Comparison of ENCODE assay signal across 12 cellular contexts in genomic region chr6:157757430-157758403, GRCh38.
DNase-seq lines count a peak whose midpoint lies in the region; ATAC-seq, FAIRE-seq and TF ChIP-seq lines count a peak whose summit lies in the region.
"Had no signal": no experiment of that assay in that cellular context is flagged by ENCODE, and none has a peak within 500 bp of the region (broad histone marks: within the 10 kb centered on the region; RNA-seq: fewer than 3 reads in every experiment).

No MANE protein-coding gene starts in this region.

- no peak overlapping the region for H3K9ac ChIP-seq in endothelial cell of umbilical vein (replicated peaks; ENCODE audit: extremely low read depth, insufficient read depth, low read length)
- no peak overlapping the region for H3K9ac ChIP-seq in smooth muscle cell (ENCODE audit: low read depth)
- H3K9ac ChIP-seq: neural progenitor cell had no signal

- H3K27ac ChIP-seq in endothelial cell of umbilical vein (ENCODE audit: insufficient read depth, low read depth, low read length) (no peak overlapping the region), smooth muscle cell (ENCODE audit: low read depth) (peak overlapping the region; percentile 18)
- H3K27ac ChIP-seq: brain microvascular endothelial cell, neural progenitor cell had no signal

- POLR2A ChIA-PET in activated CD4-positive, alpha-beta T cell treated with anti-CD3 and anti-CD28 coated beads for 36 hours (lab: Charles Lee): no interaction called here
- POLR2A ChIA-PET in endothelial cell of umbilical vein (lab: Charles Lee) (no interaction called here), GM10248 (lab: Yijun Ruan, JAX) (no interaction called here)

- H3K9me3 ChIP-seq in T-helper 17 cell (ENCODE audit: control insufficient read depth, low read length, poor library complexity, severe bottlenecking): no peaks in the 10 kb centered on the region
- no peaks in the 10 kb centered on the region for H3K9me3 ChIP-seq in endothelial cell of umbilical vein (replicated peaks; ENCODE audit: control insufficient read depth, insufficient read depth, low read length)
- H3K9me3 ChIP-seq in smooth muscle cell (replicated peaks; ENCODE audit: low read depth): no peaks in the 10 kb centered on the region

- peak overlapping the region; percentile 16 for H3K27ac Mint-ChIP-seq in activated CD4-positive, alpha-beta T cell treated with anti-CD3 and anti-CD28 coated beads for 36 hours
- peak overlapping the region; percentile 92 for H3K27ac Mint-ChIP-seq in T-helper 17 cell
- H3K27ac Mint-ChIP-seq: neural progenitor cell had no signal

- no peak overlapping the region for H3K4me3 Mint-ChIP-seq in activated CD4-positive, alpha-beta T cell treated with anti-CD3 and anti-CD28 coated beads for 36 hours
- H3K4me3 Mint-ChIP-seq in T-helper 17 cell: peak overlapping the region; percentile 49
- H3K4me3 Mint-ChIP-seq: neural progenitor cell, type B pancreatic cell had no signal

- peaks cover 9% of the 10 kb centered on the region for H3F3A ChIP-seq in smooth muscle cell (ENCODE audit: low read depth)

- H3K4me1 ChIP-seq in endothelial cell of umbilical vein (ENCODE audit: control insufficient read depth, extremely low read depth, insufficient read depth, low read length): peaks cover 55% of the 10 kb centered on the region
- peaks cover 8% of the 10 kb centered on the region for H3K4me1 ChIP-seq in smooth muscle cell (ENCODE audit: low read depth)

- peak; percentile 40 for FAIRE-seq in endothelial cell of umbilical vein (lab: Jason Lieb, UNC)
- FAIRE-seq: A204.1 had no signal

- H3K4me3 ChIP-seq in endothelial cell of umbilical vein (replicated peaks in 1 of 3; ENCODE audit: insufficient read depth in 1 of 3, low read depth in 1 of 3, low read length in 3 of 3) (no peak overlapping the region), smooth muscle cell (no peak overlapping the region)
- H3K4me3 ChIP-seq: neural progenitor cell had no signal

- WGBS in smooth muscle cell (ENCODE audit: low lambda C conversion rate): 95% methylated on average over 7 of the region's 7 CpGs

- H2AFZ ChIP-seq in endothelial cell of umbilical vein (ENCODE audit: low read depth, low read length): no peak overlapping the region
- no peak overlapping the region for H2AFZ ChIP-seq in smooth muscle cell (ENCODE audit: low read depth)
- H2AFZ ChIP-seq: neural progenitor cell had no signal

- peaks cover 94% of the 10 kb centered on the region for H3K4me1 Mint-ChIP-seq in activated CD4-positive, alpha-beta T cell treated with anti-CD3 and anti-CD28 coated beads for 36 hours
- H3K4me1 Mint-ChIP-seq in T-helper 17 cell: peaks cover 43% of the 10 kb centered on the region

- H3K9me3 Mint-ChIP-seq in activated CD4-positive, alpha-beta T cell treated with anti-CD3 and anti-CD28 coated beads for 36 hours (ENCODE audit: low read depth): peaks cover 5% of the 10 kb centered on the region
- H3K9me3 Mint-ChIP-seq: type B pancreatic cell had no signal

- CTCF ChIA-PET in activated CD4-positive, alpha-beta T cell treated with anti-CD3 and anti-CD28 coated beads for 36 hours (lab: Charles Lee): interaction anchor here (0.6 to 5.6 kb wide), 28 partner anchors 8 to 315 kb away, joined by 3 to 46 read pairs (median 4); no protein-coding TSS in a partner anchor
- CTCF ChIA-PET in endothelial cell of umbilical vein (lab: Charles Lee) (interaction anchor here (0.6 to 10.6 kb wide), 48 partner anchors 7 to 443 kb away, joined by 3 to 235 read pairs (median 4); no protein-coding TSS in a partner anchor), GM10248 (lab: Yijun Ruan, JAX) (interaction anchor here (0.7 to 10.3 kb wide), 27 partner anchors 8 to 314 kb away, joined by 3 to 115 read pairs (median 5); partner anchors contain the start of gene SYNJ2)

- TSS peak; percentile 35 for BruUV-seq in endothelial cell of umbilical vein (replicated peaks; lab: Mats Ljungman, UMichigan)

- no peak for TF ChIP-seq CTCF in endothelial cell of umbilical vein (IDR thresholded peaks at IDR 0.05; ENCODE audit: extremely low read depth in 1 of 2, insufficient read depth in 1 of 2, low read depth in 1 of 2, low read length in 2 of 2)
- TF ChIP-seq CTCF in smooth muscle cell (IDR thresholded peaks at IDR 0.05; ENCODE audit: borderline replicate concordance, insufficient read depth, poor library complexity, severe bottlenecking): no peak
- no peak for TF ChIP-seq CTCF in GM10248 (IDR thresholded peaks at IDR 0.05; ENCODE audit: control extremely low read depth, extremely low read depth, low read depth, missing control alignments)

- peaks cover 2% of the 10 kb centered on the region for H3K36me3 Mint-ChIP-seq in activated CD4-positive, alpha-beta T cell treated with anti-CD3 and anti-CD28 coated beads for 36 hours (ENCODE audit: low read depth)
- no peaks in the 10 kb centered on the region for H3K36me3 Mint-ChIP-seq in T-helper 17 cell (ENCODE audit: low read depth)
- H3K36me3 Mint-ChIP-seq: type B pancreatic cell had no signal

- no peak for TF ChIP-seq POLR2A in endothelial cell of umbilical vein (IDR thresholded peaks at IDR 0.05; ENCODE audit: low read depth, low read length)

- no peaks in the 10 kb centered on the region for H4K20me1 ChIP-seq in endothelial cell of umbilical vein (replicated peaks; ENCODE audit: control insufficient read depth, extremely low read depth, insufficient read depth, low read length)
- no peaks in the 10 kb centered on the region for H4K20me1 ChIP-seq in smooth muscle cell (ENCODE audit: low read depth)

- H3K4me2 ChIP-seq in endothelial cell of umbilical vein (ENCODE audit: insufficient read depth, low read length): no peak overlapping the region
- no peak overlapping the region for H3K4me2 ChIP-seq in smooth muscle cell
- H3K4me2 ChIP-seq: neural progenitor cell had no signal

- no peak for ATAC-seq in activated CD4-positive, alpha-beta T cell treated with anti-CD3 and anti-CD28 coated beads for 36 hours
- ATAC-seq in T-helper 17 cell (no peak), GM18502 (IDR thresholded peaks at IDR 0.05; ENCODE audit: poor library complexity, unreplicated experiment) (no peak)

- H3K36me3 ChIP-seq in endothelial cell of umbilical vein (ENCODE audit: control insufficient read depth in 2 of 2, extremely low read depth in 1 of 2, insufficient read depth in 2 of 2, low read length in 2 of 2) (no peaks in the 10 kb centered on the region), smooth muscle cell (ENCODE audit: low read depth) (no peaks in the 10 kb centered on the region)
- H3K36me3 ChIP-seq: brain microvascular endothelial cell, neural progenitor cell had no signal

- DNase-seq in activated CD4-positive, alpha-beta T cell treated with anti-CD3 and anti-CD28 coated beads for 36 hours: peak; percentile 34
- DNase-seq in activated CD4-positive, alpha-beta T cell treated with anti-CD3 and anti-CD28 coated beads for 1 hour: no peak
- DNase-seq in T-helper 17 cell (no peak), endothelial cell of umbilical vein (ENCODE audit: low read depth, low spot score) (no peak), smooth muscle cell (lab: John Stamatoyannopoulos, UW; ENCODE audit: unreplicated experiment) (no peak), NCI-H2029 (lab: John Stamatoyannopoulos, UW) (no peak), GM10248 (ENCODE audit: extremely low spot score) (no peak)
- DNase-seq: brain microvascular endothelial cell had no signal

- H3K27me3 Mint-ChIP-seq in activated CD4-positive, alpha-beta T cell treated with anti-CD3 and anti-CD28 coated beads for 36 hours: peaks cover 5% of the 10 kb centered on the region
- H3K27me3 Mint-ChIP-seq in T-helper 17 cell: peaks cover 16% of the 10 kb centered on the region

- intact Hi-C loops in activated CD4-positive, alpha-beta T cell treated with anti-CD3 and anti-CD28 coated beads for 36 hours (cut with DNase I, micrococcal nuclease): loop anchor here (5.0 kb wide), 1 partner anchor 225 kb away; the partner anchor contains the start of gene SYNJ2 (in 2 of the 2)
- intact Hi-C loops in endothelial cell of umbilical vein (cut with micrococcal nuclease): no loop called here

- no peaks in the 10 kb centered on the region for H3K27me3 ChIP-seq in endothelial cell of umbilical vein (ENCODE audit: control insufficient read depth in 2 of 2, insufficient read depth in 2 of 2, low read length in 2 of 2)
- no peaks in the 10 kb centered on the region for H3K27me3 ChIP-seq in smooth muscle cell (ENCODE audit: low read depth)
- H3K27me3 ChIP-seq: brain microvascular endothelial cell, neural progenitor cell had no signal

- dilution Hi-C loops in endothelial cell of umbilical vein (cut with MboI; ENCODE audit: extremely low pct_ligation_motif_present, low sequenced_read_pairs): no loop called here

- H3K79me2 ChIP-seq in endothelial cell of umbilical vein (ENCODE audit: control insufficient read depth, insufficient read depth, low read length) (no peaks in the 10 kb centered on the region), smooth muscle cell (ENCODE audit: low read depth) (no peaks in the 10 kb centered on the region)

- H3K9me1 ChIP-seq in endothelial cell of umbilical vein (replicated peaks; ENCODE audit: control insufficient read depth, extremely low read depth, insufficient read depth, low read length): no peaks in the 10 kb centered on the region

TF ChIP-seq in endothelial cell of umbilical vein, 7 proteins besides CTCF, POLR2A, EP300 and RAD21:
- TF ChIP-seq GATA2 (IDR thresholded peaks at IDR 0.05; ENCODE audit: insufficient read depth, insufficient read length, low read depth, low read length): no peak
- TF ChIP-seq MAX (IDR thresholded peaks at IDR 0.05; ENCODE audit: insufficient read depth, insufficient read length): no peak
- no peak for TF ChIP-seq JUN (IDR thresholded peaks at IDR 0.05; ENCODE audit: borderline replicate concordance, insufficient read depth, insufficient read length, low read depth)
- no peak for TF ChIP-seq FOS (IDR thresholded peaks at IDR 0.05; ENCODE audit: borderline replicate concordance, insufficient read depth, low read length)
- no peak for TF ChIP-seq MYC (IDR thresholded peaks at IDR 0.05; ENCODE audit: low read depth, low read length)
- TF ChIP-seq POLR2AphosphoS5 (IDR thresholded peaks at IDR 0.05; ENCODE audit: insufficient read depth, low read depth, low read length): no peak
- TF ChIP-seq EZH2 (IDR thresholded peaks at IDR 0.05; ENCODE audit: borderline replicate concordance, low read depth, low read length, severe bottlenecking): no peak
TF ChIP-seq in endothelial cell of umbilical vein: peak in this region for 0.
